ENCODE assay signal across 16 cellular contexts in the genomic region with DNA sequence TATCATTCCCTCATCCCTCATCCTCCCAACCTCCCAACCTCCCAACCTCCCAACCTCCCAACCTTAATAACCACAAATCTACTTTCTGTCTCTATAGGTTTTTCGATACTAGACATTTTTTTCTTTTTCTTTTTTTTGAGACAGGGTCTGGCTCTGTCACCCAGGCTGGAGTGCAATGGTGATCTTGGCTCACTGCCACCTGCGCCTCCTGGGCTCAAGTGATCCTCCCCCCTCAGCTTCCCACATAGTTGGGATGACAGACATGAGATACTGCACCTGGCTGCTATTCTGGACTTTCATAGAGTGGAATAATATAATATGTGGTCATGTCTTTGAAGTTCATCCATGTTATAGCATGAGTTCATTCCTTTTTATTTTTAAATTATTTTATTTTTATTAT. TPM values are rescaled to one million over a fixed set of nuclear protein-coding genes. Genes with fewer than 3 reads are reported as not detected.
DNase-seq lines count a peak whose midpoint lies in the region; TF ChIP-seq lines count a peak whose summit lies in the region.
"Had no signal": no experiment of that assay in that cellular context is flagged by ENCODE, and none has a peak within 500 bp of the region (broad histone marks: within the 10 kb centered on the region; RNA-seq: fewer than 3 reads in every experiment).

No MANE protein-coding gene starts in this region.

- peak overlapping the region; percentile 92 to 96 (median 94) for H3K27ac Mint-ChIP-seq in nephron
- no peak overlapping the region for H3K27ac Mint-ChIP-seq in activated CD4-positive, alpha-beta memory T cell treated with anti-CD3 and anti-CD28 coated beads, Interleukin-2, amount 10 ng/mL, durations not matched to agents 7 days and 5 days

- H3K4me3 Mint-ChIP-seq in nephron: peak overlapping the region in 2 of 3 experiments; percentile 41 to 45
- H3K4me3 Mint-ChIP-seq in activated CD4-positive, alpha-beta memory T cell treated with anti-CD3 and anti-CD28 coated beads, Interleukin-2, amount 10 ng/mL, durations not matched to agents 7 days and 5 days: no peak overlapping the region

- no peaks in the 10 kb centered on the region for H3K36me3 ChIP-seq in cardiac muscle cell
- no peaks in the 10 kb centered on the region for H3K36me3 ChIP-seq in right atrium auricular region

- H3K4me1 ChIP-seq in cardiac muscle cell (ENCODE audit: low read depth): no peaks in the 10 kb centered on the region
- H3K4me1 ChIP-seq in right atrium auricular region: no peaks in the 10 kb centered on the region
- H3K4me1 ChIP-seq: BLaER1 had no signal

- peak; percentile 21 to 83 (median 43) for DNase-seq in NCI-H1417 (lab: John Stamatoyannopoulos, UW)
- DNase-seq in NCI-H1417 treated with DMSO at 0.1 percent for 48 hours (lab: John Stamatoyannopoulos, UW): no peak
- peak; percentile 10 to 47 for DNase-seq in cardiac muscle cell (ENCODE audit: low read depth in 1 of 2, low spot score in 1 of 2)
- DNase-seq in right atrium auricular region (ENCODE audit: low spot score): no peak
- DNase-seq in NCI-H69 (lab: John Stamatoyannopoulos, UW): peak; percentile 41
- no peak for DNase-seq in NAMALWA (ENCODE audit: low spot score)
- DNase-seq in activated CD4-positive, alpha-beta memory T cell treated with anti-CD3 and anti-CD28 coated beads, Interleukin-2, amount 10 ng/mL, durations not matched to agents 7 days and 5 days: no peak
- DNase-seq: EL, GOT3, KG1, NCI-H1930, NCI-H524 treated with DMSO at 0.1 percent for 48 hours, PC-9, T-helper 9 cell had no signal

- H3K9me3 Mint-ChIP-seq in nephron: no peaks in the 10 kb centered on the region
- no peaks in the 10 kb centered on the region for H3K9me3 Mint-ChIP-seq in activated CD4-positive, alpha-beta memory T cell treated with anti-CD3 and anti-CD28 coated beads, Interleukin-2, amount 10 ng/mL, durations not matched to agents 7 days and 5 days

- H3K27ac ChIP-seq in cardiac muscle cell (no peak overlapping the region), right atrium auricular region (no peak overlapping the region)
- H3K27ac ChIP-seq: BLaER1, PC-9 had no signal

- CTCF ChIA-PET in activated CD4-positive, alpha-beta memory T cell treated with anti-CD3 and anti-CD28 coated beads, Interleukin-2, amount 10 ng/mL, durations not matched to agents 7 days and 5 days (lab: Charles Lee): no interaction called here

- peaks cover 37% of the 10 kb centered on the region for H3K4me1 Mint-ChIP-seq in nephron
- H3K4me1 Mint-ChIP-seq in activated CD4-positive, alpha-beta memory T cell treated with anti-CD3 and anti-CD28 coated beads, Interleukin-2, amount 10 ng/mL, durations not matched to agents 7 days and 5 days: no peaks in the 10 kb centered on the region

- H3K27me3 ChIP-seq in cardiac muscle cell (no peaks in the 10 kb centered on the region), right atrium auricular region (no peaks in the 10 kb centered on the region)
- H3K27me3 ChIP-seq: BLaER1 had no signal

- POLR2A ChIA-PET in activated CD4-positive, alpha-beta memory T cell treated with anti-CD3 and anti-CD28 coated beads, Interleukin-2, amount 10 ng/mL, durations not matched to agents 7 days and 5 days (lab: Charles Lee): no interaction called here

- H3K4me3 ChIP-seq in cardiac muscle cell (no peak overlapping the region), right atrium auricular region (no peak overlapping the region)
- H3K4me3 ChIP-seq: BLaER1, PC-9 had no signal

- H3K9me3 ChIP-seq in cardiac muscle cell (ENCODE audit: low read depth) (no peaks in the 10 kb centered on the region), right atrium auricular region (no peaks in the 10 kb centered on the region)
- H3K9me3 ChIP-seq: BLaER1 had no signal

- no peaks in the 10 kb centered on the region for H3K27me3 Mint-ChIP-seq in nephron (ENCODE audit: low read depth)
- no peaks in the 10 kb centered on the region for H3K27me3 Mint-ChIP-seq in activated CD4-positive, alpha-beta memory T cell treated with anti-CD3 and anti-CD28 coated beads, Interleukin-2, amount 10 ng/mL, durations not matched to agents 7 days and 5 days

- TF ChIP-seq CTCF in cardiac muscle cell (IDR thresholded peaks at IDR 0.05; ENCODE audit: low read depth, low read length) (no peak), right atrium auricular region (IDR thresholded peaks at IDR 0.05) (no peak), nephron (IDR thresholded peaks at IDR 0.05; ENCODE audit: unreplicated experiment in 3 of 3) (no peak)

- no peaks in the 10 kb centered on the region for H3K36me3 Mint-ChIP-seq in nephron (ENCODE audit: low read depth)
- H3K36me3 Mint-ChIP-seq in activated CD4-positive, alpha-beta memory T cell treated with anti-CD3 and anti-CD28 coated beads, Interleukin-2, amount 10 ng/mL, durations not matched to agents 7 days and 5 days (ENCODE audit: low read depth): no peaks in the 10 kb centered on the region

RNA-seq across cellular contexts. Expression of gene ZFX, which starts 39.5 kb away (rescaled TPM):
- total RNA-seq in cardiac muscle cell: 39.9 and 43.6 TPM in 2 replicates
- polyA plus RNA-seq in cardiac muscle cell: 24.6 and 36.6 TPM in 2 replicates
- total RNA-seq in right atrium auricular region: 10 to 100 TPM; 32.6 to 36.6 TPM
- 10 to 100 TPM; 40.8 to 43.3 TPM for total RNA-seq in activated CD4-positive, alpha-beta memory T cell treated with anti-CD3 and anti-CD28 coated beads, Interleukin-2, amount 10 ng/mL, durations not matched to agents 7 days and 5 days

RNA-seq across cellular contexts. Expression of gene EIF2S3, which starts 55.3 kb away (rescaled TPM):
- total RNA-seq in cardiac muscle cell (196 and 246 TPM in 2 replicates), right atrium auricular region (10 to 100 TPM; 61.6 to 64.9 TPM)
- polyA plus RNA-seq in cardiac muscle cell: 76.4 and 108 TPM in 2 replicates
- 100 to 1,000 TPM; 172 to 179 TPM for total RNA-seq in activated CD4-positive, alpha-beta memory T cell treated with anti-CD3 and anti-CD28 coated beads, Interleukin-2, amount 10 ng/mL, durations not matched to agents 7 days and 5 days

Comparison
In these comparisons a context has a peak if more than half of its experiments do, and no peak if none do; other contexts are left out.
1. DNase-seq: peak in NCI-H1417 (3 of 3), cardiac muscle cell (2 of 2) and NCI-H69 (single experiment); none in NCI-H1417 treated with DMSO at 0.1 percent for 48 hours (single experiment), right atrium auricular region (single experiment), NAMALWA (single experiment) and activated CD4-positive, alpha-beta memory T cell treated with anti-CD3 and anti-CD28 coated beads, Interleukin-2, amount 10 ng/mL, durations not matched to agents 7 days and 5 days (single experiment).